ENCODE assay signal across 8 cellular contexts in genomic region chr11:67938964-67939363, GRCh38.
DNase-seq lines count a peak whose midpoint lies in the region; ATAC-seq, FAIRE-seq and TF ChIP-seq lines count a peak whose summit lies in the region.
"Not testable (repeated sequence)": the region's sequence is repeated elsewhere in the genome, so short reads cannot be mapped to it uniquely, and the experiment has no call there.

No MANE protein-coding gene starts in this region.

- not testable (repeated sequence) for H3K4me3 Mint-ChIP-seq in H9, neural progenitor cell

- TF ChIP-seq POLR2A in NB4 (IDR thresholded peaks at IDR 0.05; ENCODE audit: extremely low read depth, insufficient read length); K562 (conservative IDR thresholded peaks at IDR 0.05); HepG2 (IDR thresholded peaks at IDR 0.05; ENCODE audit: insufficient read depth in 1 of 2, low read depth in 2 of 2, low read length in 2 of 2): not testable (repeated sequence)

- H3K27ac Mint-ChIP-seq in H9, neural progenitor cell: not testable (repeated sequence)

- H4K91ac ChIP-seq in H9 (ENCODE audit: insufficient read length, low read depth, low read length) = not testable (repeated sequence)

- H2AFZ ChIP-seq in H9 (ENCODE audit: low read length); K562 (ENCODE audit: low read depth, low read length); HepG2 (ENCODE audit: low read length): not testable (repeated sequence)
- peak overlapping the region; percentile 72 for H2AFZ ChIP-seq in neural progenitor cell (replicated peaks)

- not testable (repeated sequence) for H3K14ac ChIP-seq in H9 (ENCODE audit: insufficient read depth, low read length)

- not testable (repeated sequence) for H3K27ac ChIP-seq in 22Rv1; H9 (ENCODE audit: insufficient read length, low read depth, low read length); Panc1 (ENCODE audit: low read length); K562 (ENCODE audit: extremely low read depth, low read depth, low read length); HepG2 (ENCODE audit: extremely low read length, insufficient read depth, low read length); neural progenitor cell

- not testable (repeated sequence) for H3K36me3 Mint-ChIP-seq in H9 (ENCODE audit: insufficient read depth in 1 of 3, low read depth in 3 of 3); neural progenitor cell

- not testable (repeated sequence) for H3K9me1 ChIP-seq in K562 (ENCODE audit: control insufficient read depth, insufficient read depth, low read length)

- DNase-seq in H9; NB4 (ENCODE audit: low read depth); Panc1 (ENCODE audit: low read depth, low spot score); K562 (ENCODE audit: extremely low read depth in 1 of 4, low spot score in 3 of 4); HepG2 (ENCODE audit: low spot score); neural progenitor cell (ENCODE audit: low spot score): not testable (repeated sequence)
- DNase-seq in fibroblast of villous mesenchyme (ENCODE audit: low read depth) = peak; percentile 0

- H3K79me1 ChIP-seq in H9 (ENCODE audit: insufficient read depth, low read depth, low read length, poor library complexity, severe bottlenecking) = not testable (repeated sequence)

- H3K23ac ChIP-seq in H9 (ENCODE audit: insufficient read length, low read depth, low read length) = not testable (repeated sequence)

- not testable (repeated sequence) for H3K36me3 ChIP-seq in Panc1 (ENCODE audit: control insufficient read depth, insufficient read depth, low read length); K562 (ENCODE audit: control insufficient read depth, insufficient read depth, low read length); HepG2 (replicated peaks in 1 of 2; ENCODE audit: control insufficient read depth in 1 of 2, insufficient read depth in 2 of 2, low read length in 2 of 2); neural progenitor cell

- peaks cover 12% of the 10 kb centered on the region for H3F3A ChIP-seq in neural progenitor cell (ENCODE audit: low read depth)

- CTCF ChIA-PET in Panc1 (lab: Charles Lee); K562 (lab: Yijun Ruan, JAX; ENCODE audit: low intra/inter-chr PET ratio); HepG2 (lab: Yijun Ruan, JAX; ENCODE audit: low intra/inter-chr PET ratio, low total read pairs): not testable (repeated sequence)

- not testable (repeated sequence) for H3K79me2 ChIP-seq in H9 (ENCODE audit: insufficient read depth, low read length); K562 (ENCODE audit: control insufficient read depth, insufficient read depth, low read length); HepG2 (ENCODE audit: insufficient read depth, low read length); neural progenitor cell (ENCODE audit: low read depth)

- not testable (repeated sequence) for H3K27me3 ChIP-seq in H9 (ENCODE audit: insufficient read depth, low read length); Panc1 (ENCODE audit: control insufficient read depth, insufficient read depth, low read length); K562 (ENCODE audit: control insufficient read depth in 2 of 2, insufficient read depth in 2 of 2, low read length in 2 of 2); HepG2 (ENCODE audit: control insufficient read depth in 1 of 2, insufficient read depth in 2 of 2, low read length in 2 of 2); neural progenitor cell

- H3K18ac ChIP-seq in H9 (ENCODE audit: insufficient read length, low read depth, low read length) = not testable (repeated sequence)

- H4K20me1 ChIP-seq in H9 (ENCODE audit: control insufficient read depth, insufficient read depth, insufficient read length); K562 (replicated peaks; ENCODE audit: control insufficient read depth, insufficient read depth, low read length); HepG2 (ENCODE audit: insufficient read depth, low read length); neural progenitor cell (ENCODE audit: low read depth): not testable (repeated sequence)

- not testable (repeated sequence) for BruUV-seq in Panc1 (replicated peaks; lab: Mats Ljungman, UMichigan); K562 (replicated peaks; lab: Mats Ljungman, UMichigan); HepG2 (replicated peaks; lab: Mats Ljungman, UMichigan)

- intact Hi-C loops in Panc1 (cut with micrococcal nuclease; ENCODE audit: unreplicated experiment); K562 (cut with micrococcal nuclease); HepG2 (cut with micrococcal nuclease; ENCODE audit: unreplicated experiment): not testable (repeated sequence)

- H3K4me1 Mint-ChIP-seq in H9 = peaks cover 31 to 34% of the 10 kb centered on the region in 2 experiments
- peaks cover 13% of the 10 kb centered on the region for H3K4me1 Mint-ChIP-seq in neural progenitor cell

- TF ChIP-seq CTCF in 22Rv1 (IDR thresholded peaks at IDR 0.05) (peak; percentile 23; the same call in 1 of the 2 replicates), H9 (conservative IDR thresholded peaks at IDR 0.05) (peak; percentile 50; the same call in 2 of the 3 replicates), NB4 (IDR thresholded peaks at IDR 0.05; ENCODE audit: low read depth, low read length) (peak; percentile 3), Panc1 (IDR thresholded peaks at IDR 0.05) (peak; percentile 64), HepG2 (CRISPR knock-in tag; IDR thresholded peaks at IDR 0.05) (peak; percentile 38; the same call in 1 of the 2 replicates), neural progenitor cell (IDR thresholded peaks at IDR 0.05) (peak; percentile 28)
- TF ChIP-seq CTCF in K562 (IDR thresholded peaks at IDR 0.05 in 2 of 3, conservative IDR thresholded peaks at IDR 0.05 in 1 of 3; ENCODE audit: insufficient read depth in 2 of 3, low read depth in 1 of 3, low read length in 3 of 3); fibroblast of villous mesenchyme (IDR thresholded peaks at IDR 0.05; ENCODE audit: insufficient read depth, low read depth, low read length): not testable (repeated sequence)

- not testable (repeated sequence) for H2BK5ac ChIP-seq in H9 (ENCODE audit: insufficient read length, low read length)

- peak in 1 of 2 experiments; percentile 44; a peak in 1 of 4 replicates for TF ChIP-seq RAD21 in K562 (CRISPR knock-in tag; conservative IDR thresholded peaks at IDR 0.05 in 1 of 2, IDR thresholded peaks at IDR 0.05 in 1 of 2)
- TF ChIP-seq RAD21 in HepG2 (CRISPR knock-in tag; IDR thresholded peaks at IDR 0.05) = not testable (repeated sequence)

- H2AK5ac ChIP-seq in H9 (ENCODE audit: insufficient read length, low read length) = not testable (repeated sequence)

- H3K4me2 ChIP-seq in H9 (ENCODE audit: insufficient read depth, insufficient read length, low read length); K562 (ENCODE audit: insufficient read depth, low read length); HepG2 (ENCODE audit: low read depth, low read length); neural progenitor cell: not testable (repeated sequence)

- in situ Hi-C loops in Panc1 (cut with HindIII; ENCODE audit: low pct_unique_long_range_greater_than_20kb, low sequenced_read_pairs); HepG2 (cut with HindIII; ENCODE audit: extremely low pct_ligation_motif_present, low pct_unique_long_range_greater_than_20kb): not testable (repeated sequence)
- in situ Hi-C loops in K562 (cut with MboI) = loop anchor here (10.0 kb wide), 1 partner anchor 94 kb away; no protein-coding TSS in a partner anchor

- not testable (repeated sequence) for H3K27me3 Mint-ChIP-seq in H9 (ENCODE audit: low read depth); neural progenitor cell (ENCODE audit: insufficient read depth, low read depth)

- not testable (repeated sequence) for H3K56ac ChIP-seq in H9 (ENCODE audit: insufficient read length, low read depth, low read length)

- H2BK15ac ChIP-seq in H9 (ENCODE audit: low read depth, low read length) = not testable (repeated sequence)

- not testable (repeated sequence) for H3K9me3 ChIP-seq in H9 (ENCODE audit: control insufficient read depth, low read depth, low read length); Panc1 (ENCODE audit: control insufficient read depth, insufficient read depth, low read depth, low read length); K562 (replicated peaks; ENCODE audit: control insufficient read depth, insufficient read depth, low read depth, low read length); HepG2 (ENCODE audit: low read length); neural progenitor cell (ENCODE audit: low read depth)

- not testable (repeated sequence) for H3K4me1 ChIP-seq in H9 (ENCODE audit: insufficient read depth, low read length); Panc1 (ENCODE audit: control insufficient read depth, insufficient read depth, low read length); K562 (replicated peaks in 1 of 2; ENCODE audit: control insufficient read depth in 2 of 2, insufficient read depth in 2 of 2, low read length in 2 of 2); neural progenitor cell
- H3K4me1 ChIP-seq in HepG2 (ENCODE audit: insufficient read depth, low read length) = peaks cover 11% of the 10 kb centered on the region; the same call in 1 of the 2 replicates

- not testable (repeated sequence) for ATAC-seq in Panc1, K562, HepG2

- not testable (repeated sequence) for H3T11ph ChIP-seq in H9 (ENCODE audit: low read length)

- not testable (repeated sequence) for H3K9ac ChIP-seq in H9 (ENCODE audit: extremely low read depth, insufficient read length, low read length); K562 (ENCODE audit: insufficient read depth in 1 of 2, low read depth in 2 of 2, low read length in 2 of 2); HepG2 (ENCODE audit: insufficient read depth, low read depth, low read length); neural progenitor cell

- not testable (repeated sequence) for H2BK12ac ChIP-seq in H9 (ENCODE audit: insufficient read length, low read depth, low read length)

- TF ChIP-seq EP300 in K562 (IDR thresholded peaks at IDR 0.05; ENCODE audit: low read length); HepG2 (IDR thresholded peaks at IDR 0.05; ENCODE audit: low read depth in 2 of 2, low read length in 2 of 2); HepG2 (CRISPR knock-in tag; IDR thresholded peaks at IDR 0.05; ENCODE audit: borderline replicate concordance): not testable (repeated sequence)

- not testable (repeated sequence) for H2BK20ac ChIP-seq in H9 (ENCODE audit: low read depth, low read length, poor library complexity, severe bottlenecking)

- POLR2A ChIA-PET in Panc1 (lab: Charles Lee); K562 (lab: Yijun Ruan, JAX); HepG2 (lab: Yijun Ruan, JAX): not testable (repeated sequence)

- H2BK120ac ChIP-seq in H9 (ENCODE audit: low read depth, low read length, poor library complexity, severe bottlenecking) = not testable (repeated sequence)

- not testable (repeated sequence) for H3K9me3 Mint-ChIP-seq in H9, neural progenitor cell

- not testable (repeated sequence) for FAIRE-seq in K562 (lab: Jason Lieb, UNC); HepG2 (lab: Jason Lieb, UNC)

- H3K23me2 ChIP-seq in H9 (ENCODE audit: insufficient read length, low read depth, low read length, poor library complexity, severe bottlenecking) = not testable (repeated sequence)

- H3K4ac ChIP-seq in H9 (ENCODE audit: low read depth, low read length) = not testable (repeated sequence)

- not testable (repeated sequence) for H4K5ac ChIP-seq in H9 (ENCODE audit: insufficient read length, low read depth, low read length)

- no CpG with 5 or more reads among the region's 4 CpGs for WGBS in H9 (ENCODE audit: extremely low coverage, insufficient read length, low lambda C conversion rate)
- 0% methylated on average over 1 of the region's 4 CpGs for WGBS in K562 (ENCODE audit: insufficient coverage, low coverage, missing lambda C conversion rate)
- WGBS in HepG2 (ENCODE audit: low lambda C conversion rate) = 1% methylated on average over 3 of the region's 4 CpGs

- H4K8ac ChIP-seq in H9 (replicated peaks; ENCODE audit: insufficient read length, low read depth, low read length) = not testable (repeated sequence)

- H3K4me3 ChIP-seq in NB4 (ENCODE audit: low read depth, low read length); Panc1 (ENCODE audit: low read depth in 2 of 2, low read length in 2 of 2); K562; fibroblast of villous mesenchyme (ENCODE audit: low read depth, low read length); HepG2 (replicated peaks in 1 of 3; ENCODE audit: insufficient read depth in 1 of 3, low read depth in 2 of 3, low read length in 3 of 3); neural progenitor cell: not testable (repeated sequence)
